ENCODE assay signal across 35 cellular contexts in genomic region chr20:23879811-23880374, GRCh38. TPM values are rescaled to one million over a fixed set of nuclear protein-coding genes. Genes with fewer than 3 reads are reported as not detected.
DNase-seq lines count a peak whose midpoint lies in the region; FAIRE-seq and TF ChIP-seq lines count a peak whose summit lies in the region.
"Had no signal": no experiment of that assay in that cellular context is flagged by ENCODE, and none has a peak within 500 bp of the region (broad histone marks: within the 10 kb centered on the region; RNA-seq: fewer than 3 reads in every experiment).

No MANE protein-coding gene starts in this region.

- peaks cover 38% of the 10 kb centered on the region for H3K4me1 ChIP-seq in Caco-2
- peaks cover 0 to 2% of the 10 kb centered on the region in 2 donors for H3K4me1 ChIP-seq in kidney (ENCODE audit: control insufficient read depth in 1 of 2, insufficient read depth in 1 of 2, low read depth in 1 of 2, low read length in 2 of 2)
- no peaks in the 10 kb centered on the region for H3K4me1 ChIP-seq in mesendoderm (ENCODE audit: control insufficient read depth, low read depth, low read length)
- H3K4me1 ChIP-seq: gastrocnemius medialis had no signal

- no peak overlapping the region for H3K4me3 ChIP-seq in Caco-2 (ENCODE audit: low read depth, low read length)
- H3K4me3 ChIP-seq in kidney (ENCODE audit: low read length in 2 of 2): no peak overlapping the region
- H3K4me3 ChIP-seq in mesendoderm (ENCODE audit: low read length): no peak overlapping the region
- H3K4me3 ChIP-seq: esophagus squamous epithelium, gastrocnemius medialis, skin epidermis had no signal

- H4K8ac ChIP-seq in mesendoderm (ENCODE audit: low read depth, low read length): no peak overlapping the region

- DNase-seq in Caco-2 (peak; percentile 38 to 66), SW480 (ENCODE audit: low spot score) (peak; percentile 98), kidney (peak; percentile 74), mesendoderm (peak; percentile 76), NCI-H82 (lab: John Stamatoyannopoulos, UW) (no peak), progenitor cell of endocrine pancreas (ENCODE audit: low spot score, unreplicated experiment) (no peak)
- DNase-seq in activated naive CD4-positive, alpha-beta T cell treated with Interleukin-2 at 50 U/mL for 16 hours: no peak
- no peak for DNase-seq in activated naive CD8-positive, alpha-beta T cell treated with anti-CD3 and anti-CD28 coated beads for 36 hours
- DNase-seq: activated CD4-positive, alpha-beta T cell treated with anti-CD3 and anti-CD28 coated beads for 1 hour; activated CD8-positive, alpha-beta T cell treated with anti-CD3 and anti-CD28 coated beads for 36 hours; aorta; CD4-positive, CD25-positive, alpha-beta regulatory T cell; central memory CD4-positive, alpha-beta T cell; DMS153; endodermal cell; esophagus squamous epithelium; gastrocnemius medialis; H7; NCI-H146; NCI-H2107; NCI-H446; NCI-H774; SK-N-SH; stimulated activated CD8-positive, alpha-beta memory T cell treated with anti-CD3 and anti-CD28 coated beads, Interleukin-4, amount 100 ng/mL, for 48 hours; stimulated activated naive CD8-positive, alpha-beta T cell treated with anti-CD3 and anti-CD28 coated beads, Interleukin-15, amount 100 ng/mL, for 72 hours; T-helper 2 cell had no signal

- H3K27me3 Mint-ChIP-seq in Caco-2 (ENCODE audit: insufficient read depth, unreplicated experiment) (no peaks in the 10 kb centered on the region), progenitor cell of endocrine pancreas (no peaks in the 10 kb centered on the region)
- no peaks in the 10 kb centered on the region for H3K27me3 Mint-ChIP-seq in activated naive CD8-positive, alpha-beta T cell treated with anti-CD3 and anti-CD28 coated beads for 36 hours
- H3K27me3 Mint-ChIP-seq: activated CD8-positive, alpha-beta T cell treated with anti-CD3 and anti-CD28 coated beads for 36 hours; activated T-helper 17 cell treated with anti-CD3 and anti-CD28 coated beads, Interleukin-2, amount 50 U/mL, for 72 hours; CD4-positive, CD25-positive, alpha-beta regulatory T cell; dendritic cell treated with granulocyte-macrophage colony-stimulating factor and Interleukin-4, amounts not matched to agents 40 ng/mL and 50 ng/mL, for 4 days; stimulated activated naive CD8-positive, alpha-beta T cell treated with anti-CD3 and anti-CD28 coated beads, Interleukin-15, amount 100 ng/mL, for 72 hours had no signal

- H3K36me3 ChIP-seq in Caco-2 (ENCODE audit: control insufficient read depth, insufficient read depth, low read length) (no peaks in the 10 kb centered on the region), kidney (ENCODE audit: control insufficient read depth in 1 of 2, insufficient read depth in 2 of 2, low read length in 2 of 2) (no peaks in the 10 kb centered on the region), mesendoderm (ENCODE audit: control insufficient read depth, insufficient read depth, low read length) (no peaks in the 10 kb centered on the region)
- H3K36me3 ChIP-seq: esophagus squamous epithelium, gastrocnemius medialis, neutrophil had no signal

- H3K4me1 Mint-ChIP-seq in Caco-2 (ENCODE audit: low read depth, unreplicated experiment) (peaks cover 15% of the 10 kb centered on the region), progenitor cell of endocrine pancreas (ENCODE audit: low read depth) (peaks cover 5% of the 10 kb centered on the region)
- no peaks in the 10 kb centered on the region for H3K4me1 Mint-ChIP-seq in activated naive CD8-positive, alpha-beta T cell treated with anti-CD3 and anti-CD28 coated beads for 36 hours
- H3K4me1 Mint-ChIP-seq: activated T-helper 17 cell treated with anti-CD3 and anti-CD28 coated beads, Interleukin-2, amount 50 U/mL, for 72 hours; CD4-positive, CD25-positive, alpha-beta regulatory T cell; memory B cell had no signal

- H3K4me2 ChIP-seq in mesendoderm (ENCODE audit: low read length): no peak overlapping the region
- H3K4me2 ChIP-seq: SK-N-SH had no signal

- H3K9me3 ChIP-seq in Caco-2 (no peaks in the 10 kb centered on the region), kidney (ENCODE audit: control insufficient read depth in 1 of 2, low read length in 2 of 2) (no peaks in the 10 kb centered on the region)
- H3K9me3 ChIP-seq: esophagus squamous epithelium, gastrocnemius medialis, neutrophil, SK-N-SH had no signal

- CTCF ChIA-PET in Caco-2 (lab: Charles Lee): interaction anchor here (1.2 kb wide), 1 partner anchor 211 kb away, joined by 3 read pairs; no protein-coding TSS in a partner anchor

- H3K23ac ChIP-seq in mesendoderm (ENCODE audit: low read length): no peak overlapping the region

- H3K4me3 Mint-ChIP-seq in Caco-2 (ENCODE audit: unreplicated experiment) (no peak overlapping the region), progenitor cell of endocrine pancreas (ENCODE audit: low read depth) (no peak overlapping the region)
- no peak overlapping the region for H3K4me3 Mint-ChIP-seq in activated naive CD8-positive, alpha-beta T cell treated with anti-CD3 and anti-CD28 coated beads for 36 hours
- H3K4me3 Mint-ChIP-seq: activated CD8-positive, alpha-beta T cell treated with anti-CD3 and anti-CD28 coated beads for 36 hours; activated T-helper 17 cell treated with anti-CD3 and anti-CD28 coated beads, Interleukin-2, amount 50 U/mL, for 72 hours; CD4-positive, CD25-positive, alpha-beta regulatory T cell; dendritic cell treated with granulocyte-macrophage colony-stimulating factor and Interleukin-4, amounts not matched to agents 40 ng/mL and 50 ng/mL, for 4 days; endodermal cell; memory B cell; stimulated activated naive CD8-positive, alpha-beta T cell treated with anti-CD3 and anti-CD28 coated beads, Interleukin-15, amount 100 ng/mL, for 72 hours had no signal

- no peak overlapping the region for H2AK5ac ChIP-seq in mesendoderm (ENCODE audit: low read length)

- H3K9me3 Mint-ChIP-seq in Caco-2 (ENCODE audit: unreplicated experiment) (no peaks in the 10 kb centered on the region), progenitor cell of endocrine pancreas (ENCODE audit: low read depth) (no peaks in the 10 kb centered on the region)
- no peaks in the 10 kb centered on the region for H3K9me3 Mint-ChIP-seq in activated naive CD8-positive, alpha-beta T cell treated with anti-CD3 and anti-CD28 coated beads for 36 hours
- H3K9me3 Mint-ChIP-seq: activated CD8-positive, alpha-beta T cell treated with anti-CD3 and anti-CD28 coated beads for 36 hours; activated naive CD4-positive, alpha-beta T cell treated with anti-CD3 and anti-CD28 coated beads, Interleukin-2, amount 50 U/mL, for 72 hours; activated T-helper 17 cell treated with anti-CD3 and anti-CD28 coated beads, Interleukin-2, amount 50 U/mL, for 72 hours; CD4-positive, CD25-positive, alpha-beta regulatory T cell; dendritic cell treated with granulocyte-macrophage colony-stimulating factor and Interleukin-4, amounts not matched to agents 40 ng/mL and 50 ng/mL, for 4 days; endodermal cell; memory B cell; stimulated activated naive CD8-positive, alpha-beta T cell treated with anti-CD3 and anti-CD28 coated beads, Interleukin-15, amount 100 ng/mL, for 72 hours had no signal

- no peaks in the 10 kb centered on the region for H3K79me2 ChIP-seq in mesendoderm (ENCODE audit: control insufficient read depth, insufficient read depth, low read length)

- BruUV-seq in Caco-2 (replicated peaks; lab: Mats Ljungman, UMichigan): no TSS peak

- H2BK120ac ChIP-seq in mesendoderm (ENCODE audit: low read depth, low read length): no peak overlapping the region

- H3K4ac ChIP-seq in mesendoderm (ENCODE audit: low read depth, low read length): no peak overlapping the region

- H3K27ac ChIP-seq in kidney (ENCODE audit: low read depth in 2 of 2, low read length in 2 of 2) (no peak overlapping the region), mesendoderm (ENCODE audit: low read depth, low read length) (no peak overlapping the region)
- H3K27ac ChIP-seq: gastrocnemius medialis, neutrophil, skin epidermis had no signal

- H3K27ac Mint-ChIP-seq in Caco-2 (ENCODE audit: unreplicated experiment) (no peak overlapping the region), progenitor cell of endocrine pancreas (no peak overlapping the region)
- no peak overlapping the region for H3K27ac Mint-ChIP-seq in activated naive CD8-positive, alpha-beta T cell treated with anti-CD3 and anti-CD28 coated beads for 36 hours
- H3K27ac Mint-ChIP-seq: activated CD8-positive, alpha-beta T cell treated with anti-CD3 and anti-CD28 coated beads for 36 hours; activated naive CD4-positive, alpha-beta T cell treated with anti-CD3 and anti-CD28 coated beads, Interleukin-2, amount 50 U/mL, for 72 hours; activated T-helper 17 cell treated with anti-CD3 and anti-CD28 coated beads, Interleukin-2, amount 50 U/mL, for 72 hours; CD4-positive, CD25-positive, alpha-beta regulatory T cell; dendritic cell treated with granulocyte-macrophage colony-stimulating factor and Interleukin-4, amounts not matched to agents 40 ng/mL and 50 ng/mL, for 4 days; endodermal cell; memory B cell had no signal

- no peak overlapping the region for H3K9ac ChIP-seq in kidney (ENCODE audit: low read length in 2 of 2)
- no peak overlapping the region for H3K9ac ChIP-seq in mesendoderm (ENCODE audit: low read length)
- H3K9ac ChIP-seq: SK-N-SH had no signal

- no peaks in the 10 kb centered on the region for H3K36me3 Mint-ChIP-seq in Caco-2 (ENCODE audit: insufficient read depth, unreplicated experiment)
- H3K36me3 Mint-ChIP-seq in progenitor cell of endocrine pancreas (ENCODE audit: insufficient read depth): no peaks in the 10 kb centered on the region
- no peaks in the 10 kb centered on the region for H3K36me3 Mint-ChIP-seq in activated naive CD8-positive, alpha-beta T cell treated with anti-CD3 and anti-CD28 coated beads for 36 hours
- H3K36me3 Mint-ChIP-seq: activated naive CD4-positive, alpha-beta T cell treated with anti-CD3 and anti-CD28 coated beads, Interleukin-2, amount 50 U/mL, for 72 hours; CD4-positive, CD25-positive, alpha-beta regulatory T cell; memory B cell had no signal

- no peaks in the 10 kb centered on the region for H3K27me3 ChIP-seq in Caco-2 (replicated peaks; ENCODE audit: control insufficient read depth, insufficient read depth, low read length)
- no peaks in the 10 kb centered on the region for H3K27me3 ChIP-seq in mesendoderm (ENCODE audit: insufficient read depth, low read length, poor library complexity)
- H3K27me3 ChIP-seq: esophagus squamous epithelium, gastrocnemius medialis, neutrophil had no signal

- no peak overlapping the region for H3K18ac ChIP-seq in mesendoderm (ENCODE audit: low read length)

- TF ChIP-seq CTCF in Caco-2 (IDR thresholded peaks at IDR 0.05; ENCODE audit: insufficient read depth in 1 of 2, low read depth in 1 of 2, low read length in 1 of 2, severe bottlenecking in 1 of 2, unreplicated experiment in 1 of 2): no peak
- no peak for TF ChIP-seq CTCF in kidney (IDR thresholded peaks at IDR 0.05; ENCODE audit: borderline replicate concordance, extremely low read depth, insufficient read depth)
- TF ChIP-seq CTCF in progenitor cell of endocrine pancreas (IDR thresholded peaks at IDR 0.05; ENCODE audit: unreplicated experiment): no peak

- H2BK15ac ChIP-seq in mesendoderm (replicated peaks; ENCODE audit: low read depth): no peak overlapping the region

- H3K79me1 ChIP-seq in mesendoderm (ENCODE audit: low read length): no peaks in the 10 kb centered on the region

- POLR2A ChIA-PET in Caco-2 (lab: Charles Lee): no interaction called here

- H4K5ac ChIP-seq in mesendoderm (ENCODE audit: low read length): no peak overlapping the region

- H2BK5ac ChIP-seq in mesendoderm (ENCODE audit: low read length): no peak overlapping the region

- H3K56ac ChIP-seq in mesendoderm (ENCODE audit: low read length): no peak overlapping the region

- no peak for FAIRE-seq in kidney (lab: Jason Lieb, UNC)
- FAIRE-seq: A204.1 had no signal

- WGBS in mesendoderm (ENCODE audit: extremely low coverage, insufficient coverage, low lambda C conversion rate): no CpG with 5 or more reads among the region's 8 CpGs

- intact Hi-C loops in Caco-2 (cut with micrococcal nuclease; ENCODE audit: unreplicated experiment): loop anchor here (10.0 kb wide), 1 partner anchor 215 kb away; no protein-coding TSS in a partner anchor
- intact Hi-C loops in kidney (cut with DNase I): no loop called here

RNA-seq across cellular contexts. Expression of gene CST5, which starts 0.3 kb away (rescaled TPM):
- total RNA-seq in Caco-2 (2022): not detected in 2 replicates
- total RNA-seq in kidney: not detected
- polyA plus RNA-seq in kidney (ENCODE audit: insufficient read depth, low read depth, low replicate concordance): not detected
- polyA plus RNA-seq in mesendoderm (2013, experiment 1 of 2): 0.08 TPM
- 0.10 TPM for polyA plus RNA-seq in mesendoderm (2013, experiment 2 of 2)
- not detected in 2 replicates for total RNA-seq in progenitor cell of endocrine pancreas
- total RNA-seq in activated naive CD8-positive, alpha-beta T cell treated with anti-CD3 and anti-CD28 coated beads for 36 hours: not detected
- total RNA-seq: activated CD8-positive, alpha-beta T cell treated with anti-CD3 and anti-CD28 coated beads for 36 hours; activated naive CD4-positive, alpha-beta T cell treated with anti-CD3 and anti-CD28 coated beads, Interleukin-2, amount 50 U/mL, for 72 hours; activated T-helper 17 cell treated with anti-CD3 and anti-CD28 coated beads, Interleukin-2, amount 50 U/mL, for 72 hours; aorta; CD4-positive, CD25-positive, alpha-beta regulatory T cell; endodermal cell; esophagus squamous epithelium; gastrocnemius medialis; H7; myocyte; OCI-LY7 had no signal
- polyA plus RNA-seq: aorta; CD4-positive, CD25-positive, alpha-beta regulatory T cell; SK-N-SH had no signal

RNA-seq across cellular contexts. Expression of gene CST2, which starts 53.4 kb away (rescaled TPM):
- total RNA-seq in Caco-2 (2022) (not detected in 2 replicates), kidney (not detected), progenitor cell of endocrine pancreas (not detected in 2 replicates)
- not detected for polyA plus RNA-seq in kidney (ENCODE audit: insufficient read depth, low read depth, low replicate concordance)
- polyA plus RNA-seq in mesendoderm (2013, experiment 1 of 2): 0.07 TPM
- not detected for polyA plus RNA-seq in mesendoderm (2013, experiment 2 of 2)
- not detected for total RNA-seq in activated naive CD8-positive, alpha-beta T cell treated with anti-CD3 and anti-CD28 coated beads for 36 hours
- total RNA-seq: activated CD8-positive, alpha-beta T cell treated with anti-CD3 and anti-CD28 coated beads for 36 hours; activated naive CD4-positive, alpha-beta T cell treated with anti-CD3 and anti-CD28 coated beads, Interleukin-2, amount 50 U/mL, for 72 hours; activated T-helper 17 cell treated with anti-CD3 and anti-CD28 coated beads, Interleukin-2, amount 50 U/mL, for 72 hours; CD4-positive, CD25-positive, alpha-beta regulatory T cell; esophagus squamous epithelium; gastrocnemius medialis; H7; myocyte; OCI-LY7 had no signal
- polyA plus RNA-seq: aorta; CD4-positive, CD25-positive, alpha-beta regulatory T cell; SK-N-SH had no signal

Comparison
In these comparisons a context has a peak if more than half of its experiments do, and no peak if none do; other contexts are left out.
1. DNase-seq: peak in Caco-2 (2 of 2), SW480 (single experiment), kidney (single experiment) and mesendoderm (single experiment); none in activated naive CD4-positive, alpha-beta T cell treated with Interleukin-2 at 50 U/mL for 16 hours (single experiment), NCI-H82 (single experiment), progenitor cell of endocrine pancreas (single experiment) and activated naive CD8-positive, alpha-beta T cell treated with anti-CD3 and anti-CD28 coated beads for 36 hours (single experiment).